In the genomic region with DNA sequence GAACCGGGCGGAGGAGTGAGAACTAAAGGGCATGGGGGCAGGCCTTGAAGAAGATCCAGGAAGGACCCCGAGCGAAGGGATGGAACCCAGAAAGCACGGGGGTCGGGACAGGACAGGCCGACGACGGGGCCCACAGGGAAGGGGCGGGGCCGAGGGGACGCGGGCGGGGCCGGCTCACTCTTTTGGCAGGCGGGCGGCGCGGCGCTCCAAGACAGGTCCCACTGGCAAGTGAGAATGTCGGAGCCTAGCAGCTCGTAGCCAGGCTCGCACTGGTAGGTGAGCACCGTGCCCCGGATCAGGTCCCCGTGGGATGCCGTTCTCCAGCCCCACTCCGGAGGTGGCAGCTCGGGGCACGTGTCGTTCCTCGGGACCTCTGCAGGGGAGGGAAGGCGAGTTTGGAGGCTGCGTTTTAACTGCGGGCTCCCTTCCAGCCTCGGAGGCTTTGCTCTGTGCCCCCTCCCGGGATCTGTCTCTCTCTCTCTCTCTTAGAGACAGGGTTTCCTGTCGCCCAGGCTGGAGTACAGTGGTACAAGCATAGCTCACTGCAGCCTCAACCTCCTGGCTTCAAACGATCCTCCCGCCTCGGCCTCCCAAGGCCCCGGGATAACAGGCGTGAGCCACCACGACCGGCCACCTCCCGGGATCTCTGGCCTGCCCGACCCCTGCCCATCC, we compare ENCODE assay signal across 1 cellular context.
TF ChIP-seq lines count a peak whose summit lies in the region.

No MANE protein-coding gene starts in this region.

TF ChIP-seq in K562, 482 proteins besides CTCF, POLR2A, EP300 and RAD21 (continued from another document):
- TF ChIP-seq ZNF449 (CRISPR knock-in tag; IDR thresholded peaks at IDR 0.05) = no peak
- TF ChIP-seq ZNF175 (CRISPR knock-in tag; IDR thresholded peaks at IDR 0.05; ENCODE audit: low read depth) = no peak
- no peak for TF ChIP-seq E2F5 (CRISPR knock-in tag; IDR thresholded peaks at IDR 0.05)
- TF ChIP-seq RCOR1 (IDR thresholded peaks at IDR 0.05; ENCODE audit: borderline replicate concordance in 1 of 2, low read depth in 2 of 2, low read length in 2 of 2) = no peak
- no peak for TF ChIP-seq JUNB (CRISPR knock-in tag; conservative IDR thresholded peaks at IDR 0.05)
- TF ChIP-seq, protein P1, sequence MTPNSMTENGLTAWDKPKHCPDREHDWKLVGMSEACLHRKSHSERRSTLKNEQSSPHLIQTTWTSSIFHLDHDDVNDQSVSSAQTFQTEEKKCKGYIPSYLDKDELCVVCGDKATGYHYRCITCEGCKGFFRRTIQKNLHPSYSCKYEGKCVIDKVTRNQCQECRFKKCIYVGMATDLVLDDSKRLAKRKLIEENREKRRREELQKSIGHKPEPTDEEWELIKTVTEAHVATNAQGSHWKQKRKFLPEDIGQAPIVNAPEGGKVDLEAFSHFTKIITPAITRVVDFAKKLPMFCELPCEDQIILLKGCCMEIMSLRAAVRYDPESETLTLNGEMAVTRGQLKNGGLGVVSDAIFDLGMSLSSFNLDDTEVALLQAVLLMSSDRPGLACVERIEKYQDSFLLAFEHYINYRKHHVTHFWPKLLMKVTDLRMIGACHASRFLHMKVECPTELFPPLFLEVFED (CRISPR knock-in tag; conservative IDR thresholded peaks at IDR 0.05) = no peak
- TF ChIP-seq TBP (optimal IDR thresholded peaks at IDR 0.05; ENCODE audit: low read depth, low read length) = no peak
- 0 out of 2 replicates have a peak, but pooled peaks have one; percentile 75 for TF ChIP-seq FOXK1 (CRISPR knock-in tag; IDR thresholded peaks at IDR 0.05; ENCODE audit: borderline replicate concordance)
